Comparison of ENCODE assay signal across 17 cellular contexts in the genomic region with DNA sequence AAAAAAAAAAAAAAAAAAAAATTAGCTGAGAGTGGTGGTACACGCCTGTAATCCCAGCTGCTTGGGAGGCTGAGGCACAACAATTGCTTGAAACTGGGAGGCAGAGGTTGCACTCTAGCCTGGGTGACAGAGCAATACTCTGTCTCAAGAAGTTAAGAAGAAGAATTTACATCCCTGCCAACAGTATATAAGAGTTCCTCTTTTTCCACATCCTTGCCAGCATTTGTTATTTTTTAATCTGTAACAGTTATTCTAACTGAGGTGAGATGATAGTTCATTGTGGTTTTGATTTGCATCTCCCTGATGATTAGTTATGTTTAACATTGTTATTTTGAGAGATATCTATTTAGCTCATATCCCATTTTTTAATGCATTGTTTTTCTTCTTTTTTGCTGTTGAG.
"Had no signal": no experiment of that assay in that cellular context is flagged by ENCODE, and none has a peak within 500 bp of the region (broad histone marks: within the 10 kb centered on the region; RNA-seq: fewer than 3 reads in every experiment).

No MANE protein-coding gene starts in this region.

- H3K27me3 Mint-ChIP-seq: activated naive CD8-positive, alpha-beta T cell; stimulated activated naive B cell treated with anti-CD40 and anti-IgM and Interleukin-4, amounts not matched to agents 10 μg/mL and 1 μg/mL and 100 μg/mL, for 72 hours had no signal

- H3K4me3 ChIP-seq: gastrocnemius medialis, left lung, sigmoid colon, thoracic aorta, upper lobe of left lung had no signal

- DNase-seq: activated CD4-positive, alpha-beta T cell treated with anti-CD3 and anti-CD28 coated beads, Interleukin-2, amount 50 U/mL, for 1 hour; activated CD4-positive, CD25-positive, alpha-beta regulatory T cell treated with anti-CD3 and anti-CD28 coated beads, Interleukin-2, amount 50 U/mL, for 72 hours; activated gamma-delta T cell; cerebellar nuclear complex; effector CD4-positive, alpha-beta T cell; gastrocnemius medialis; head of caudate nucleus; left lung; midbrain; nucleus accumbens; sigmoid colon; stimulated activated naive B cell treated with anti-CD40 and anti-IgM and Interleukin-4, amounts not matched to agents 10 μg/mL and 1 μg/mL and 100 μg/mL, for 72 hours; upper lobe of left lung had no signal

- H3K4me3 Mint-ChIP-seq: activated naive CD8-positive, alpha-beta T cell; nephron; stimulated activated naive B cell treated with anti-CD40 and anti-IgM and Interleukin-4, amounts not matched to agents 10 μg/mL and 1 μg/mL and 100 μg/mL, for 72 hours had no signal

- H3K27me3 ChIP-seq: gastrocnemius medialis, left lung, sigmoid colon, upper lobe of left lung had no signal

- ATAC-seq: gastrocnemius medialis; left lung; stimulated activated naive B cell treated with anti-CD40 and anti-IgM and Interleukin-4, amounts not matched to agents 10 μg/mL and 1 μg/mL and 100 μg/mL, for 72 hours had no signal

- H3K27ac ChIP-seq: gastrocnemius medialis, left lung, sigmoid colon, thoracic aorta, upper lobe of left lung, VCaP had no signal

- H3K9me3 ChIP-seq: gastrocnemius medialis had no signal

- H3K4me1 ChIP-seq: left lung, sigmoid colon, upper lobe of left lung had no signal

- H3K27ac Mint-ChIP-seq: activated naive CD8-positive, alpha-beta T cell; nephron had no signal
